16 cellular contexts compared by ENCODE assay signal in the genomic region with DNA sequence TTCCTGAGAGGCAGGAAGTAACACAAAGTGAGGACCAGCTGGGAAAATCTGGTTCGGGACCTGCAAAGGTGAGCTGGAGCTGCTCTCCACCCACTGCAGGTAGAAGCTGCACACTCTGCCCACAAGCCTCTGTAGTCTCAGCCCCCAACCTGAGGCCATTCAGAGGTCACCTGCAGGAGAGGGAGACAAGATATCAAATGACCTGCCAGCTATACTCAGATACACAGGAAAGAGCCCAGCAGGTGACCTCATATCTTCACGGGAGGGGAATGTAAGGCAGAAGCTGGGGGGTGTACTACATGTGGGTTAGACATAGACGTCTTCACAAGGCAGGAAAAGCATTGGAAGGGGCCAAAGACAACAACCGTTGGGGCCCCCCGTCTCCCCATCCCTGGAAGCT.
A peak's percentile ranks its signal among the peaks of the same experiment; 100 is the strongest.
DNase-seq lines count a peak whose midpoint lies in the region; ATAC-seq, FAIRE-seq and TF ChIP-seq lines count a peak whose summit lies in the region.
"Had no signal": no experiment of that assay in that cellular context is flagged by ENCODE, and none has a peak within 500 bp of the region (broad histone marks: within the 10 kb centered on the region; RNA-seq: fewer than 3 reads in every experiment).

No MANE protein-coding gene starts in this region.

- no peak overlapping the region for H3K18ac ChIP-seq in mesendoderm (ENCODE audit: low read length)

- no peak for TF ChIP-seq POLR2A in HCT116 (IDR thresholded peaks at IDR 0.05; ENCODE audit: borderline replicate concordance, extremely low read depth, insufficient read depth, insufficient read length)

- no peaks in the 10 kb centered on the region for H3K79me1 ChIP-seq in mesendoderm (ENCODE audit: low read length)

- TF ChIP-seq RAD21 in HCT116 (IDR thresholded peaks at IDR 0.05; ENCODE audit: low read depth): no peak

- H3K4me1 ChIP-seq in HCT116 (ENCODE audit: control insufficient read depth in 1 of 2, insufficient read depth in 2 of 2, low read length in 2 of 2): peaks cover 10 to 38% of the 10 kb centered on the region in 2 experiments; a peak in 3 of 4 replicates
- H3K4me1 ChIP-seq in mesendoderm (ENCODE audit: control insufficient read depth, low read depth, low read length): peaks cover 16% of the 10 kb centered on the region

- no peak overlapping the region for H2BK120ac ChIP-seq in mesendoderm (ENCODE audit: low read depth, low read length)

- CTCF ChIA-PET in HCT116 (lab: Charles Lee): interaction anchor here (0.9 kb wide), 1 partner anchor 11 kb away, joined by 4 read pairs; no protein-coding TSS in a partner anchor

- no peak overlapping the region for H2BK15ac ChIP-seq in mesendoderm (replicated peaks; ENCODE audit: low read depth)

- H4K5ac ChIP-seq in mesendoderm (ENCODE audit: low read length): no peak overlapping the region

- no peaks in the 10 kb centered on the region for H3K9me3 ChIP-seq in HCT116 (ENCODE audit: control insufficient read depth in 1 of 2, insufficient read depth in 1 of 2, low read depth in 1 of 2, low read length in 2 of 2)
- H3K9me3 ChIP-seq: Caco-2 had no signal

- no peak for FAIRE-seq in HTR-8/SVneo (lab: Jason Lieb, UNC)

- intact Hi-C loops in HCT116 (cut with micrococcal nuclease): no loop called here

- POLR2A ChIA-PET in HCT116 (lab: Charles Lee): no interaction called here

- TF ChIP-seq CTCF in HCT116 (IDR thresholded peaks at IDR 0.05 in 2 of 3, conservative IDR thresholded peaks at IDR 0.05 in 1 of 3; ENCODE audit: borderline replicate concordance in 1 of 3, insufficient read depth in 1 of 3, low read depth in 2 of 3, low read length in 2 of 3): no peak

- peak; percentile 21 for DNase-seq in COLO668 (lab: John Stamatoyannopoulos, UW; ENCODE audit: unreplicated experiment)
- DNase-seq in HCT116 (ENCODE audit: low read depth, low spot score): no peak
- peak; percentile 84 for DNase-seq in NCI-H2196 treated with DMSO at 0.1 percent for 48 hours (lab: John Stamatoyannopoulos, UW; ENCODE audit: unreplicated experiment)
- DNase-seq in mesendoderm: peak; percentile 63
- DNase-seq in NCI-H1417 (lab: John Stamatoyannopoulos, UW): no peak
- no peak for DNase-seq in HTR-8/SVneo (ENCODE audit: insufficient read length, low spot score)
- DNase-seq: Caco-2, H7, Karpas-422, MG63, NCI-H1092, NCI-H187, NCI-H748 treated with DMSO at 0.1 percent for 48 hours, SW 1271 had no signal

- H3K27me3 ChIP-seq in HCT116 (ENCODE audit: insufficient read depth, low read length): no peaks in the 10 kb centered on the region
- no peaks in the 10 kb centered on the region for H3K27me3 ChIP-seq in mesendoderm (ENCODE audit: insufficient read depth, low read length, poor library complexity)
- H3K27me3 ChIP-seq: MG63 had no signal

- H3K79me2 ChIP-seq in HCT116 (ENCODE audit: insufficient read depth, low read length) (no peaks in the 10 kb centered on the region), mesendoderm (ENCODE audit: control insufficient read depth, insufficient read depth, low read length) (no peaks in the 10 kb centered on the region)

- no TSS peak for BruUV-seq in HCT116 (replicated peaks; lab: Mats Ljungman, UMichigan)

- H3K4me3 ChIP-seq in HCT116 (replicated peaks in 1 of 2; ENCODE audit: low read depth in 1 of 2, low read length in 2 of 2): no peak overlapping the region
- no peak overlapping the region for H3K4me3 ChIP-seq in mesendoderm (ENCODE audit: low read length)
- H3K4me3 ChIP-seq: MG63 had no signal

- H2AFZ ChIP-seq in HCT116 (ENCODE audit: low read depth, low read length, poor library complexity, severe bottlenecking): no peak overlapping the region

- H3K4me2 ChIP-seq in HCT116 (ENCODE audit: low read length) (peak overlapping the region; percentile 34), mesendoderm (ENCODE audit: low read length) (no peak overlapping the region)

- H2AK5ac ChIP-seq in mesendoderm (ENCODE audit: low read length): no peak overlapping the region

- H3K23ac ChIP-seq in mesendoderm (ENCODE audit: low read length): no peak overlapping the region

- ATAC-seq in HCT116 (peak; percentile 15; the same call in 1 of the 2 replicates), HG02870 (IDR thresholded peaks at IDR 0.05; ENCODE audit: unreplicated experiment) (no peak), GM19395 (IDR thresholded peaks at IDR 0.05; ENCODE audit: unreplicated experiment) (no peak)

- H4K8ac ChIP-seq in mesendoderm (ENCODE audit: low read depth, low read length): no peak overlapping the region

- no peak overlapping the region for H3K27ac ChIP-seq in HCT116 (ENCODE audit: low read depth, low read length)
- H3K27ac ChIP-seq in mesendoderm (ENCODE audit: low read depth, low read length): no peak overlapping the region

- no peak overlapping the region for H3K9ac ChIP-seq in HCT116 (ENCODE audit: low read length)
- no peak overlapping the region for H3K9ac ChIP-seq in mesendoderm (ENCODE audit: low read length)

- no peak overlapping the region for H3K4ac ChIP-seq in mesendoderm (ENCODE audit: low read depth, low read length)

- WGBS in mesendoderm (ENCODE audit: extremely low coverage, insufficient coverage, low lambda C conversion rate): no CpG with 5 or more reads among the region's 5 CpGs

- no peaks in the 10 kb centered on the region for H3K36me3 ChIP-seq in HCT116 (ENCODE audit: control insufficient read depth in 1 of 2, insufficient read depth in 2 of 2, low read length in 2 of 2)
- H3K36me3 ChIP-seq in mesendoderm (ENCODE audit: control insufficient read depth, insufficient read depth, low read length): no peaks in the 10 kb centered on the region
- H3K36me3 ChIP-seq: MG63 had no signal

- no peaks in the 10 kb centered on the region for H4K20me1 ChIP-seq in HCT116 (ENCODE audit: insufficient read depth)

- no peak overlapping the region for H3K56ac ChIP-seq in mesendoderm (ENCODE audit: low read length)

- no peak overlapping the region for H2BK5ac ChIP-seq in mesendoderm (ENCODE audit: low read length)

- no peaks in the 10 kb centered on the region for H3K9me2 ChIP-seq in HCT116 (ENCODE audit: insufficient read depth)

- RAD21 ChIA-PET in HCT116 (lab: Charles Lee; ENCODE audit: low non-redundant PET in 1 of 2, low total read pairs in 2 of 2, uncharacterized antibody in 2 of 2, unreplicated experiment in 2 of 2): no interaction called here

TF ChIP-seq in HCT116, 20 proteins besides CTCF, POLR2A, EP300 and RAD21 (continues in another document):
- TF ChIP-seq SP1 (IDR thresholded peaks at IDR 0.05; ENCODE audit: low read depth) (no peak), EZH2 (IDR thresholded peaks at IDR 0.05) (no peak), CEBPB (IDR thresholded peaks at IDR 0.05; ENCODE audit: low read depth) (no peak), TCF7L2 (IDR thresholded peaks at IDR 0.05; ENCODE audit: borderline replicate concordance, extremely low read depth, insufficient read depth, insufficient read length) (no peak), EZH2phosphoT487 (IDR thresholded peaks at IDR 0.05; ENCODE audit: borderline replicate concordance) (no peak), YY1 (IDR thresholded peaks at IDR 0.05; ENCODE audit: extremely low read depth, insufficient replicate concordance, low read depth, low read length) (no peak), SRF (IDR thresholded peaks at IDR 0.05; ENCODE audit: low read depth) (no peak), SIN3A (IDR thresholded peaks at IDR 0.05; ENCODE audit: low read depth) (no peak), POLR2AphosphoS5 (IDR thresholded peaks at IDR 0.05; ENCODE audit: low read depth, low read length) (no peak), JUND (IDR thresholded peaks at IDR 0.05) (no peak), FOSL1 (IDR thresholded peaks at IDR 0.05; ENCODE audit: low read depth) (no peak), ZNF274 (IDR thresholded peaks at IDR 0.05; ENCODE audit: low read depth, low read length) (no peak), CBX3 (IDR thresholded peaks at IDR 0.05; ENCODE audit: low read depth) (no peak), ELF1 (IDR thresholded peaks at IDR 0.05; ENCODE audit: borderline replicate concordance, low read depth) (no peak), ZFX (IDR thresholded peaks at IDR 0.05) (no peak)
- TF ChIP-seq, protein P1, sequence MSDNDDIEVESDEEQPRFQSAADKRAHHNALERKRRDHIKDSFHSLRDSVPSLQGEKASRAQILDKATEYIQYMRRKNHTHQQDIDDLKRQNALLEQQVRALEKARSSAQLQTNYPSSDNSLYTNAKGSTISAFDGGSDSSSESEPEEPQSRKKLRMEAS (IDR thresholded peaks at IDR 0.05): no peak
- TF ChIP-seq, protein P2, sequence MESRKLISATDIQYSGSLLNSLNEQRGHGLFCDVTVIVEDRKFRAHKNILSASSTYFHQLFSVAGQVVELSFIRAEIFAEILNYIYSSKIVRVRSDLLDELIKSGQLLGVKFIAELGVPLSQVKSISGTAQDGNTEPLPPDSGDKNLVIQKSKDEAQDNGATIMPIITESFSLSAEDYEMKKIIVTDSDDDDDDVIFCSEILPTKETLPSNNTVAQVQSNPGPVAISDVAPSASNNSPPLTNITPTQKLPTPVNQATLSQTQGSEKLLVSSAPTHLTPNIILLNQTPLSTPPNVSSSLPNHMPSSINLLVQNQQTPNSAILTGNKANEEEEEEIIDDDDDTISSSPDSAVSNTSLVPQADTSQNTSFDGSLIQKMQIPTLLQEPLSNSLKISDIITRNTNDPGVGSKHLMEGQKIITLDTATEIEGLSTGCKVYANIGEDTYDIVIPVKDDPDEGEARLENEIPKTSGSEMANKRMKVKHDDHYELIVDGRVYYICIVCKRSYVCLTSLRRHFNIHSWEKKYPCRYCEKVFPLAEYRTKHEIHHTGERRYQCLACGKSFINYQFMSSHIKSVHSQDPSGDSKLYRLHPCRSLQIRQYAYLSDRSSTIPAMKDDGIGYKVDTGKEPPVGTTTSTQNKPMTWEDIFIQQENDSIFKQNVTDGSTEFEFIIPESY (IDR thresholded peaks at IDR 0.05; ENCODE audit: extremely low read depth, insufficient replicate concordance, low read length): no peak
- TF ChIP-seq, protein P3, sequence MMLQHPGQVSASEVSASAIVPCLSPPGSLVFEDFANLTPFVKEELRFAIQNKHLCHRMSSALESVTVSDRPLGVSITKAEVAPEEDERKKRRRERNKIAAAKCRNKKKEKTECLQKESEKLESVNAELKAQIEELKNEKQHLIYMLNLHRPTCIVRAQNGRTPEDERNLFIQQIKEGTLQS (IDR thresholded peaks at IDR 0.05): no peak

Comparison
In these comparisons a context has a peak if more than half of its experiments do, and no peak if none do; other contexts are left out.
1. DNase-seq: peak in COLO668 (single experiment), NCI-H2196 treated with DMSO at 0.1 percent for 48 hours (single experiment) and mesendoderm (single experiment); none in HCT116 (single experiment), NCI-H1417 (0 of 3) and HTR-8/SVneo (single experiment).